ENCODE assay signal across 18 cellular contexts in the genomic region with DNA sequence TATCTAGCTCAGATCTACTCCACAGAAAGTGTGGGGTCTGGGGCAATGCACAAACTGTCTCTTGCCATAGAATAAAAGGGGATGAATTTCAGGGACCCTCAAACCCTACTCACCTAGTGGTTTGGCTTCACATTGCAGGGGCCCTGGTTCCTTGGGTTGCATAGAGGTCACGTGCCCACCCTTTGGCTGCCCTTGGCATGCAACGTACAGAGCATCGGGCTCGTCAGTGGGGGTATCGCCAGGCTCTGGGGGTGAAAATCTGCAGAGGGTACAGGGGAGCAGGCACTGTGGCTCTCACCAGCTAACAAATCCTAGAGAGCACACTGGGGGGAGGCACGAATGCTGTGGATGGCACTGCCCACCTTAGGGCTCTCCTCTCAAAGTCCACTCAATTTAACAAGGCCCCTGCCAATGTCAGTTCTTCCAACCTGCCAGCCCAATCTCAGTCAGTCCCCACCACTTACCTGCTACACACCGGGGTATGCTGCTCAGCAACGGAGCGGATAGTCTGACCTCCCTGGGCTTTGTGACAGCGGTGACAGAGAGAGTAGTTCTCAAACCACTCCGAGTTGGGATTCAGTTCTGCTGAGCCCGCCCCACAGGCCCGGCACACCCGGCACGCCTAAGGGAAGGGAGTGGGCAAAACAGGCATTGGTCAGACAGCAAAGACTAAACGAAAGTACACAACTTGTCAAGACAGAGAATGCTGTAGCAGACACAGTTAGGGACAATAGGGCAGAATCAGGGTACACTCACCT. TPM values are rescaled to one million over a fixed set of nuclear protein-coding genes. Genes with fewer than 3 reads are reported as not detected.
"Had no signal": no experiment of that assay in that cellular context is flagged by ENCODE, and none has a peak within 500 bp of the region (broad histone marks: within the 10 kb centered on the region; RNA-seq: fewer than 3 reads in every experiment).

No MANE protein-coding gene starts in this region.

- DNase-seq: activated CD4-positive, alpha-beta memory T cell treated with anti-CD3 and anti-CD28 coated beads for 36 hours; activated CD4-positive, alpha-beta T cell treated with anti-CD3 and anti-CD28 coated beads for 1 hour; activated CD8-positive, alpha-beta memory T cell treated with anti-CD3 and anti-CD28 coated beads, Interleukin-2, amount 50 U/mL, for 4 hours; activated gamma-delta T cell treated with Interleukin-2 at 50 U/mL for 16 hours; activated naive CD8-positive, alpha-beta T cell treated with anti-CD3 and anti-CD28 coated beads for 36 hours; brain microvascular endothelial cell; cortex of kidney; effector CD4-positive, alpha-beta T cell; immature natural killer cell; midbrain; pancreas; sigmoid colon; stimulated activated CD4-positive, alpha-beta T cell treated with anti-CD3 and anti-CD28 coated beads, Interleukin-1b, Interleukin-23, amount 100 ng/mL, for 48 hours; stomach; testis; upper lobe of right lung had no signal

- H3K36me3 ChIP-seq: neural progenitor cell had no signal

- H3K9ac ChIP-seq: neural progenitor cell had no signal

- H2AFZ ChIP-seq: neural progenitor cell had no signal

- H3K27ac ChIP-seq: brain microvascular endothelial cell, heart left ventricle, neural progenitor cell, sigmoid colon, stomach, testis, upper lobe of right lung had no signal

- H3K4me3 ChIP-seq: heart left ventricle, neural progenitor cell, pancreas, sigmoid colon, stomach, testis, upper lobe of right lung had no signal

- H3K9me3 ChIP-seq: heart left ventricle, pancreas, sigmoid colon, stomach, testis, upper lobe of right lung had no signal

- H3K27me3 ChIP-seq: brain microvascular endothelial cell, heart left ventricle, neural progenitor cell, pancreas, sigmoid colon, stomach, testis, upper lobe of right lung had no signal

- H3K4me2 ChIP-seq: neural progenitor cell had no signal

- ATAC-seq: heart left ventricle, upper lobe of right lung had no signal

RNA-seq across cellular contexts. Expression of a gene that starts 17.1 kb away (rescaled TPM):
- total RNA-seq: stomach had no signal

RNA-seq across cellular contexts. Expression of a gene that starts 42.0 kb away (rescaled TPM):
- total RNA-seq: activated CD4-positive, alpha-beta memory T cell treated with anti-CD3 and anti-CD28 coated beads for 36 hours; activated naive CD8-positive, alpha-beta T cell treated with anti-CD3 and anti-CD28 coated beads for 36 hours had no signal
- polyA plus RNA-seq: immature natural killer cell had no signal

RNA-seq across cellular contexts. Expression of a gene that starts 53.5 kb away (rescaled TPM):
- total RNA-seq: upper lobe of right lung had no signal
- polyA plus RNA-seq: immature natural killer cell had no signal
